Comparison of ENCODE assay signal across 20 cellular contexts in genomic region chr6:39053854-39054576, GRCh38. TPM values are rescaled to one million over a fixed set of nuclear protein-coding genes. Genes with fewer than 3 reads are reported as not detected.
DNase-seq lines count a peak whose midpoint lies in the region; ATAC-seq and TF ChIP-seq lines count a peak whose summit lies in the region.
"Had no signal": no experiment of that assay in that cellular context is flagged by ENCODE, and none has a peak within 500 bp of the region (broad histone marks: within the 10 kb centered on the region; RNA-seq: fewer than 3 reads in every experiment).

No MANE protein-coding gene starts in this region.

- H3K4me1 ChIP-seq in Peyer's patch (peaks cover 0 to 8% (median under 1%) of the 10 kb centered on the region in 4 donors), suprapubic skin (peaks cover 3% of the 10 kb centered on the region)

- no peaks in the 10 kb centered on the region for H3K36me3 ChIP-seq in Peyer's patch
- H3K36me3 ChIP-seq in suprapubic skin = no peaks in the 10 kb centered on the region
- no peaks in the 10 kb centered on the region for H3K36me3 ChIP-seq in MG63

- H3K27ac Mint-ChIP-seq in activated CD8-positive, alpha-beta T cell treated with anti-CD3 and anti-CD28 coated beads, Interleukin-2, amount 10 ng/mL, durations not matched to agents 7 days and 5 days = peak overlapping the region; percentile 32
- H3K27ac Mint-ChIP-seq in activated CD8-positive, alpha-beta T cell treated with anti-CD3 and anti-CD28 coated beads for 36 hours = no peak overlapping the region
- H3K27ac Mint-ChIP-seq: CD4-positive, CD25-positive, alpha-beta regulatory T cell had no signal

- CTCF ChIA-PET in activated CD8-positive, alpha-beta T cell treated with anti-CD3 and anti-CD28 coated beads, Interleukin-2, amount 10 ng/mL, durations not matched to agents 7 days and 5 days (lab: Charles Lee) = no interaction called here
- CTCF ChIA-PET in activated CD8-positive, alpha-beta T cell treated with anti-CD3 and anti-CD28 coated beads for 36 hours (lab: Charles Lee) = no interaction called here

- no peak for TF ChIP-seq CTCF in activated CD8-positive, alpha-beta T cell treated with anti-CD3 and anti-CD28 coated beads for 36 hours (IDR thresholded peaks at IDR 0.05)
- TF ChIP-seq CTCF in Peyer's patch (IDR thresholded peaks at IDR 0.05) (no peak), suprapubic skin (IDR thresholded peaks at IDR 0.05) (no peak)

- H3K9me3 Mint-ChIP-seq in activated CD8-positive, alpha-beta T cell treated with anti-CD3 and anti-CD28 coated beads, Interleukin-2, amount 10 ng/mL, durations not matched to agents 7 days and 5 days (ENCODE audit: insufficient read depth) = no peaks in the 10 kb centered on the region
- no peaks in the 10 kb centered on the region for H3K9me3 Mint-ChIP-seq in activated CD8-positive, alpha-beta T cell treated with anti-CD3 and anti-CD28 coated beads for 36 hours
- H3K9me3 Mint-ChIP-seq: CD4-positive, CD25-positive, alpha-beta regulatory T cell had no signal

- POLR2A ChIA-PET in activated CD8-positive, alpha-beta T cell treated with anti-CD3 and anti-CD28 coated beads, Interleukin-2, amount 10 ng/mL, durations not matched to agents 7 days and 5 days (lab: Charles Lee) = no interaction called here
- POLR2A ChIA-PET in activated CD8-positive, alpha-beta T cell treated with anti-CD3 and anti-CD28 coated beads for 36 hours (lab: Charles Lee) = no interaction called here

- ATAC-seq in activated CD8-positive, alpha-beta T cell treated with anti-CD3 and anti-CD28 coated beads, Interleukin-2, amount 10 ng/mL, durations not matched to agents 7 days and 5 days = no peak
- no peak for ATAC-seq in activated CD8-positive, alpha-beta T cell treated with anti-CD3 and anti-CD28 coated beads for 36 hours
- ATAC-seq in left colon = peak; percentile 90
- ATAC-seq: HCT116 had no signal

- no peak for TF ChIP-seq EP300 in suprapubic skin (IDR thresholded peaks at IDR 0.05)

- peaks cover 26% of the 10 kb centered on the region for H3K4me1 Mint-ChIP-seq in activated CD8-positive, alpha-beta T cell treated with anti-CD3 and anti-CD28 coated beads, Interleukin-2, amount 10 ng/mL, durations not matched to agents 7 days and 5 days (ENCODE audit: low read depth)
- H3K4me1 Mint-ChIP-seq in activated CD8-positive, alpha-beta T cell treated with anti-CD3 and anti-CD28 coated beads for 36 hours (ENCODE audit: low read depth) = peaks cover 28% of the 10 kb centered on the region

- TF ChIP-seq POLR2A in Peyer's patch (IDR thresholded peaks at IDR 0.05) = no peak
- TF ChIP-seq POLR2A in suprapubic skin (IDR thresholded peaks at IDR 0.05) = no peak

- no peaks in the 10 kb centered on the region for H3K9me3 ChIP-seq in Peyer's patch
- no peaks in the 10 kb centered on the region for H3K9me3 ChIP-seq in suprapubic skin
- no peaks in the 10 kb centered on the region for H3K9me3 ChIP-seq in MG63
- H3K9me3 ChIP-seq: Caco-2 had no signal

- H3K27ac ChIP-seq in Peyer's patch (peak overlapping the region in 1 of 4 donors; percentile 60), suprapubic skin (no peak overlapping the region)
- H3K27ac ChIP-seq: GM23248 had no signal

- 78% methylated on average over 9 of the region's 9 CpGs for WGBS in suprapubic skin

- H3K36me3 Mint-ChIP-seq in activated CD8-positive, alpha-beta T cell treated with anti-CD3 and anti-CD28 coated beads, Interleukin-2, amount 10 ng/mL, durations not matched to agents 7 days and 5 days (ENCODE audit: low read depth) = no peaks in the 10 kb centered on the region
- no peaks in the 10 kb centered on the region for H3K36me3 Mint-ChIP-seq in activated CD8-positive, alpha-beta T cell treated with anti-CD3 and anti-CD28 coated beads for 36 hours (ENCODE audit: low read depth)
- H3K36me3 Mint-ChIP-seq: CD4-positive, CD25-positive, alpha-beta regulatory T cell had no signal

- H3K4me3 Mint-ChIP-seq in activated CD8-positive, alpha-beta T cell treated with anti-CD3 and anti-CD28 coated beads, Interleukin-2, amount 10 ng/mL, durations not matched to agents 7 days and 5 days = no peak overlapping the region
- H3K4me3 Mint-ChIP-seq in activated CD8-positive, alpha-beta T cell treated with anti-CD3 and anti-CD28 coated beads for 36 hours = no peak overlapping the region
- H3K4me3 Mint-ChIP-seq: CD4-positive, CD25-positive, alpha-beta regulatory T cell had no signal

- intact Hi-C loops in activated CD8-positive, alpha-beta T cell treated with anti-CD3 and anti-CD28 coated beads for 36 hours (cut with micrococcal nuclease) = no loop called here
- intact Hi-C loops in left colon (cut with DNase I, micrococcal nuclease) = no loop called here

- peaks cover 22% of the 10 kb centered on the region for H3K27me3 Mint-ChIP-seq in activated CD8-positive, alpha-beta T cell treated with anti-CD3 and anti-CD28 coated beads, Interleukin-2, amount 10 ng/mL, durations not matched to agents 7 days and 5 days (ENCODE audit: low read depth)
- peaks cover 22% of the 10 kb centered on the region for H3K27me3 Mint-ChIP-seq in activated CD8-positive, alpha-beta T cell treated with anti-CD3 and anti-CD28 coated beads for 36 hours

- H3K4me3 ChIP-seq in Peyer's patch (no peak overlapping the region), suprapubic skin (no peak overlapping the region), MG63 (no peak overlapping the region)
- H3K4me3 ChIP-seq: GM23248 had no signal

- H3K27me3 ChIP-seq in Peyer's patch (peaks cover 0 to 5% of the 10 kb centered on the region in 2 donors), suprapubic skin (peaks cover 66% of the 10 kb centered on the region), MG63 (peaks cover 8% of the 10 kb centered on the region)

- DNase-seq in activated CD8-positive, alpha-beta T cell treated with anti-CD3 and anti-CD28 coated beads, Interleukin-2, amount 10 ng/mL, durations not matched to agents 7 days and 5 days = no peak
- no peak for DNase-seq in activated CD8-positive, alpha-beta T cell treated with anti-CD3 and anti-CD28 coated beads for 36 hours
- peak in 2 of 3 donors; percentile 57 to 63 for DNase-seq in Peyer's patch
- peak; percentile 13 to 33 for DNase-seq in left colon
- DNase-seq in suprapubic skin (ENCODE audit: low spot score in 2 of 2) = peak; percentile 36 to 45
- DNase-seq in MG63 = no peak
- no peak for DNase-seq in CD1c-positive myeloid dendritic cell (ENCODE audit: extremely low spot score)
- DNase-seq in MV-4-11 (lab: John Stamatoyannopoulos, UW) = no peak
- DNase-seq: 8988T; Caco-2; CD4-positive, CD25-positive, alpha-beta regulatory T cell; GM23248; Kasumi-1; NCI-H1105; NCI-H1694 treated with DMSO at 0.1 percent for 48 hours; NCI-H510A; NCI-H748 treated with DMSO at 0.1 percent for 48 hours; RPMI8226; SHP77 treated with DMSO at 0.1 percent for 48 hours had no signal

RNA-seq across cellular contexts. Expression of gene GLP1R, which starts 5.4 kb away (rescaled TPM):
- not detected for total RNA-seq in activated CD8-positive, alpha-beta T cell treated with anti-CD3 and anti-CD28 coated beads, Interleukin-2, amount 10 ng/mL, durations not matched to agents 7 days and 5 days
- 1 to 10 TPM in 1 of 2 experiments, under 1 TPM in 1; 0.81 to 1.1 TPM for total RNA-seq in activated CD8-positive, alpha-beta T cell treated with anti-CD3 and anti-CD28 coated beads for 36 hours
- total RNA-seq in Peyer's patch (under 1 TPM in 2 of 4 donors, not detected in 2; 0.38 to 0.67 TPM), left colon (not detected), suprapubic skin (under 1 TPM in 3 of 4 donors, not detected in 1; 0.32 to 0.95 (median 0.59) TPM)
- not detected in 2 replicates for total RNA-seq in MG63 (2014; rRNA removed; shearing (Covaris generic); ENCODE audit: low replicate concordance)
- total RNA-seq: Caco-2; CD4-positive, CD25-positive, alpha-beta regulatory T cell; GM23248 had no signal

Comparison
In these comparisons a context has a peak if more than half of its experiments do, and no peak if none do; other contexts are left out.
1. DNase-seq: peak in Peyer's patch (2 of 3), left colon (2 of 2) and suprapubic skin (2 of 2); none in activated CD8-positive, alpha-beta T cell treated with anti-CD3 and anti-CD28 coated beads, Interleukin-2, amount 10 ng/mL, durations not matched to agents 7 days and 5 days (single experiment), activated CD8-positive, alpha-beta T cell treated with anti-CD3 and anti-CD28 coated beads for 36 hours (single experiment), MG63 (single experiment), CD1c-positive myeloid dendritic cell (single experiment) and MV-4-11 (single experiment).